10 cellular contexts compared by ENCODE assay signal in the genomic region with DNA sequence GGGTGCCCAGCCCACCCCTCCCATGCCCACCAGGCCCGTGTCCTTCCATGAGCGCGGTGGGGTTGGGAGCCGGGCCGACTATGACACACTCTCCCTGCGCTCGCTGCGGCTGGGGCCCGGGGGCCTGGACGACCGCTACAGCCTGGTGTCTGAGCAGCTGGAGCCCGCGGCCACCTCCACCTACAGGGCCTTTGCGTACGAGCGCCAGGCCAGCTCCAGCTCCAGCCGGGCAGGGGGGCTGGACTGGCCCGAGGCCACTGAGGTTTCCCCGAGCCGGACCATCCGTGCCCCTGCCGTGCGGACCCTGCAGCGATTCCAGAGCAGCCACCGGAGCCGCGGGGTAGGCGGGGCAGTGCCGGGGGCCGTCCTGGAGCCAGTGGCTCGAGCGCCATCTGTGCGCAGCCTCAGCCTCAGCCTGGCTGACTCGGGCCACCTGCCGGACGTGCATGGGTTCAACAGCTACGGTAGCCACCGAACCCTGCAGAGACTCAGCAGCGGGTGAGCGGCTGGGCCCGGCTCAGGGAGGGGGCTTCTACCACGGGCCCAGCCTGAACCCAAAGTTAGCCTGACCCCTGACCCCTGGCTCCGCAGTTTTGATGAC. TPM values are rescaled to one million over a fixed set of nuclear protein-coding genes. Genes with fewer than 3 reads are reported as not detected.
DNase-seq lines count a peak whose midpoint lies in the region; ATAC-seq, FAIRE-seq and TF ChIP-seq lines count a peak whose summit lies in the region.
"Had no signal": no experiment of that assay in that cellular context is flagged by ENCODE, and none has a peak within 500 bp of the region (broad histone marks: within the 10 kb centered on the region; RNA-seq: fewer than 3 reads in every experiment).

No MANE protein-coding gene starts in this region.

- H3F3A ChIP-seq in SU-DHL-6 (ENCODE audit: insufficient read depth), result no peaks in the 10 kb centered on the region

- intact Hi-C loops in pancreas (cut with DNase I), result no loop called here

- H3K9ac ChIP-seq in SU-DHL-6 (ENCODE audit: low read length) (no peak overlapping the region), endodermal cell (ENCODE audit: extremely low read depth, low read length, poor library complexity, severe bottlenecking) (no peak overlapping the region)

- peak overlapping the region; percentile 35 for H3K4me2 ChIP-seq in SU-DHL-6 (ENCODE audit: low read depth, low read length, poor library complexity, severe bottlenecking)

- H3K4me3 ChIP-seq in SU-DHL-6 (ENCODE audit: insufficient read depth, low read length, poor library complexity, severe bottlenecking) (no peak overlapping the region), pancreas (peak overlapping the region in 1 of 4 donors; percentile 33), endodermal cell (ENCODE audit: low read length) (no peak overlapping the region)
- H3K4me3 ChIP-seq in effector memory CD4-positive, alpha-beta T cell (ENCODE audit: insufficient read depth, low read depth, low read length, poor library complexity, severe bottlenecking), result peak overlapping the region; percentile 40

- ATAC-seq in HG02852 (IDR thresholded peaks at IDR 0.05; ENCODE audit: unreplicated experiment) (peak; percentile 69), pancreas (peak in 3 of 4 donors; percentile 32 to 45 (median 43)), HG03039 (IDR thresholded peaks at IDR 0.05; ENCODE audit: unreplicated experiment) (no peak)

- WGBS in pancreas, 2 donors, result 71 to 72% methylated on average over 31 to 43 of the region's 43 CpGs
- WGBS in endodermal cell (ENCODE audit: insufficient coverage in 1 of 2, insufficient read length in 1 of 2), 2 experiments, result 70 to 78% methylated on average over 29 to 43 of the region's 43 CpGs

- no peak overlapping the region for H3K27ac Mint-ChIP-seq in endodermal cell

- no peaks in the 10 kb centered on the region for H4K20me1 ChIP-seq in SU-DHL-6 (ENCODE audit: low read depth, low read length)

- TF ChIP-seq CTCF in GM10266 (IDR thresholded peaks at IDR 0.05; ENCODE audit: control insufficient read depth, insufficient read depth, low read depth, missing control alignments) (peak; percentile 73), SU-DHL-6 (IDR thresholded peaks at IDR 0.05; ENCODE audit: insufficient read depth, low read length, poor library complexity, severe bottlenecking) (peak; percentile 58), pancreas (IDR thresholded peaks at IDR 0.05) (no peak), endodermal cell (conservative IDR thresholded peaks at IDR 0.05) (no peak)

- no peaks in the 10 kb centered on the region for H3K27me3 Mint-ChIP-seq in endodermal cell (ENCODE audit: insufficient read depth)

- H3K9me3 ChIP-seq in SU-DHL-6 (ENCODE audit: insufficient read depth, low read length) (no peaks in the 10 kb centered on the region), pancreas (no peaks in the 10 kb centered on the region), endodermal cell (ENCODE audit: control insufficient read depth, low read length) (no peaks in the 10 kb centered on the region)
- no peaks in the 10 kb centered on the region for H3K9me3 ChIP-seq in effector memory CD4-positive, alpha-beta T cell (ENCODE audit: control insufficient read depth, low read length)
- H3K9me3 ChIP-seq: neutrophil had no signal

- no peak overlapping the region for H3K27ac ChIP-seq in SU-DHL-6 (ENCODE audit: low read depth, low read length)
- H3K27ac ChIP-seq in effector memory CD4-positive, alpha-beta T cell (ENCODE audit: insufficient read depth, low read length, poor library complexity, severe bottlenecking), result no peak overlapping the region
- no peak overlapping the region for H3K27ac ChIP-seq in pancreas
- H3K27ac ChIP-seq in endodermal cell (ENCODE audit: low read depth, low read length), result no peak overlapping the region
- H3K27ac ChIP-seq: neutrophil had no signal

- no peak for FAIRE-seq in pancreas (lab: Jason Lieb, UNC)

- peaks cover 15% of the 10 kb centered on the region for H3K36me3 Mint-ChIP-seq in endodermal cell (ENCODE audit: low read depth)

- H3K4me3 Mint-ChIP-seq in endodermal cell, result no peak overlapping the region

- H3K9me3 Mint-ChIP-seq in endodermal cell, result peaks cover 9% of the 10 kb centered on the region

- H3K27me3 ChIP-seq in SU-DHL-6 (ENCODE audit: low read length) (no peaks in the 10 kb centered on the region), pancreas (no peaks in the 10 kb centered on the region), endodermal cell (ENCODE audit: control insufficient read depth, insufficient read depth, low read length, poor library complexity, severe bottlenecking) (no peaks in the 10 kb centered on the region)
- no peaks in the 10 kb centered on the region for H3K27me3 ChIP-seq in effector memory CD4-positive, alpha-beta T cell (replicated peaks; ENCODE audit: control insufficient read depth, insufficient read depth, low read length, poor library complexity, severe bottlenecking)

- H3K4me1 ChIP-seq in effector memory CD4-positive, alpha-beta T cell (ENCODE audit: control insufficient read depth, insufficient read depth, low read length, poor library complexity, severe bottlenecking), result peaks cover 11% of the 10 kb centered on the region
- H3K4me1 ChIP-seq in pancreas (peaks cover 0 to 3% (median 0%) of the 10 kb centered on the region in 3 donors), endodermal cell (ENCODE audit: control insufficient read depth, insufficient read depth, low read length) (no peaks in the 10 kb centered on the region)

- H3K36me3 ChIP-seq in SU-DHL-6 (ENCODE audit: low read length) (no peaks in the 10 kb centered on the region), pancreas (peaks cover 0 to 10% (median 4%) of the 10 kb centered on the region in 3 donors), endodermal cell (ENCODE audit: control insufficient read depth, insufficient read depth, low read length) (no peaks in the 10 kb centered on the region)
- H3K36me3 ChIP-seq in effector memory CD4-positive, alpha-beta T cell (ENCODE audit: control insufficient read depth, insufficient read depth, low read length), result no peaks in the 10 kb centered on the region
- H3K36me3 ChIP-seq: neutrophil had no signal

- no peak overlapping the region for H2AFZ ChIP-seq in SU-DHL-6 (ENCODE audit: low read depth, low read length, severe bottlenecking)

- H3K79me2 ChIP-seq in SU-DHL-6 (ENCODE audit: insufficient read depth, low read length), result no peaks in the 10 kb centered on the region

- H3K9me2 ChIP-seq in SU-DHL-6 (replicated peaks; ENCODE audit: insufficient read depth, low read length), result no peaks in the 10 kb centered on the region

- H3K4me1 Mint-ChIP-seq in endodermal cell, result peaks cover 2% of the 10 kb centered on the region

- peak; percentile 96 for DNase-seq in GM10266 (ENCODE audit: extremely low spot score)
- DNase-seq in effector memory CD4-positive, alpha-beta T cell, result peak in 2 of 3 donors; percentile 25 to 41
- peak in 1 of 6 donors; percentile 51 for DNase-seq in pancreas
- DNase-seq in endodermal cell, result no peak
- no peak for DNase-seq in stimulated activated CD4-positive, alpha-beta T cell treated with anti-CD3 and anti-CD28 coated beads, Interleukin-2, amount 100 ng/mL, for 24 hours

RNA-seq across cellular contexts. Expression of a gene that starts 3.0 kb away (rescaled TPM):
- total RNA-seq in pancreas, result 10 to 100 TPM; 23.4 to 36.1 (median 26.2) TPM
- 10 to 100 TPM; 33.8 to 50.5 TPM for polyA plus RNA-seq in pancreas
- total RNA-seq in endodermal cell, result 10 to 100 TPM; 35.4 to 44.8 TPM
- 1.2 TPM for polyA plus RNA-seq in endodermal cell (2013, experiment 1 of 2)
- 0.62 TPM for polyA plus RNA-seq in endodermal cell (2013, experiment 2 of 2)
- total RNA-seq: T-helper 2 cell treated with Interferon-gamma antibody and Interleukin-4, amounts not matched to agents 100 ng/mL and 5 ng/mL, for 36 hours had no signal

RNA-seq across cellular contexts. Expression of a gene that starts 17.8 kb away (rescaled TPM):
- total RNA-seq in pancreas (10 to 100 TPM; 39.2 to 62.1 (median 46.9) TPM), endodermal cell (10 to 100 TPM; 63.3 to 67.4 TPM)
- 100 to 1,000 TPM; 138 to 158 TPM for polyA plus RNA-seq in pancreas
- polyA plus RNA-seq in endodermal cell (2013, experiment 1 of 2), result 18.6 TPM
- 14.9 TPM for polyA plus RNA-seq in endodermal cell (2013, experiment 2 of 2)

RNA-seq across cellular contexts. Expression of a gene that starts 27.7 kb away (rescaled TPM):
- total RNA-seq in pancreas, result 1 to 10 TPM in 5 of 6 donors, under 1 TPM in 1; 0.95 to 4.8 (median 1.8) TPM
- 10 to 100 TPM in 1 of 2 donors, 1 to 10 TPM in 1; 6.8 to 25.9 TPM for polyA plus RNA-seq in pancreas
- total RNA-seq in endodermal cell, result 100 to 1,000 TPM; 109 to 118 TPM
- 126 TPM for polyA plus RNA-seq in endodermal cell (2013, experiment 1 of 2)
- polyA plus RNA-seq in endodermal cell (2013, experiment 2 of 2), result 105 TPM

RNA-seq across cellular contexts. Expression of a gene that starts 44.8 kb away (rescaled TPM):
- 10 to 100 TPM in 4 of 6 donors, 1 to 10 TPM in 2; 6.2 to 32.1 (median 12.5) TPM for total RNA-seq in pancreas
- 10 to 100 TPM; 46.2 to 68.7 TPM for polyA plus RNA-seq in pancreas
- total RNA-seq in endodermal cell, result 10 to 100 TPM; 16.8 to 17.8 TPM
- polyA plus RNA-seq in endodermal cell (2013, experiment 1 of 2), result 1.2 TPM
- polyA plus RNA-seq in endodermal cell (2013, experiment 2 of 2), result 0.50 TPM

RNA-seq across cellular contexts. Expression of a gene that starts 53.0 kb away (rescaled TPM):
- 10 to 100 TPM; 11.3 to 17.4 (median 15.2) TPM for total RNA-seq in pancreas
- polyA plus RNA-seq in pancreas, result 10 to 100 TPM; 24.7 to 44.7 TPM
- total RNA-seq in endodermal cell, result 10 to 100 TPM; 55.2 to 56.1 TPM
- 37.5 TPM for polyA plus RNA-seq in endodermal cell (2013, experiment 1 of 2)
- 32.8 TPM for polyA plus RNA-seq in endodermal cell (2013, experiment 2 of 2)

Comparison
In these comparisons a context has a peak if more than half of its experiments do, and no peak if none do; other contexts are left out.
1. DNase-seq: peak in GM10266 (single experiment) and effector memory CD4-positive, alpha-beta T cell (2 of 3); none in endodermal cell (single experiment) and stimulated activated CD4-positive, alpha-beta T cell treated with anti-CD3 and anti-CD28 coated beads, Interleukin-2, amount 100 ng/mL, for 24 hours (0 of 2).
2. CTCF ChIP-seq: peak in GM10266 (single experiment) and SU-DHL-6 (single experiment); none in pancreas (0 of 4) and endodermal cell (single experiment).
3. RNA of a gene that starts 27.7 kb away (total RNA-seq): 109 to 118 TPM in endodermal cell; 0.95 to 4.8 TPM in pancreas; every median in the first group is over 10 times any median in the second.